ENCODE assay signal across 10 cellular contexts in genomic region chr22:17779286-17780115, GRCh38. TPM values are rescaled to one million over a fixed set of nuclear protein-coding genes. Genes with fewer than 3 reads are reported as not detected.
DNase-seq lines count a peak whose midpoint lies in the region; ATAC-seq, FAIRE-seq and TF ChIP-seq lines count a peak whose summit lies in the region.
"Had no signal": no experiment of that assay in that cellular context is flagged by ENCODE, and none has a peak within 500 bp of the region (broad histone marks: within the 10 kb centered on the region; RNA-seq: fewer than 3 reads in every experiment).

No MANE protein-coding gene starts in this region.

- H3K4me3 ChIP-seq in GM06990 (replicated peaks; ENCODE audit: low read depth, low read length) (peak overlapping the region; percentile 18), K562 (no peak overlapping the region)
- H3K4me3 ChIP-seq: cardiac muscle cell had no signal

- FAIRE-seq in K562 (lab: Jason Lieb, UNC), result peak; percentile 52

- peak overlapping the region in 1 of 2 experiments; percentile 57; a peak in 1 of 4 replicates for H3K9ac ChIP-seq in K562 (ENCODE audit: insufficient read depth in 1 of 2, low read depth in 2 of 2, low read length in 2 of 2)

- no TSS peak for BruUV-seq in K562 (replicated peaks; lab: Mats Ljungman, UMichigan)

- peak overlapping the region; percentile 45 for H2AFZ ChIP-seq in K562 (ENCODE audit: low read depth, low read length)

- DNase-seq in GM06990 (ENCODE audit: extremely low read depth, insufficient read length) (peak; percentile 85), K562 (ENCODE audit: extremely low read depth in 1 of 4, low spot score in 3 of 4) (peak; percentile 43 to 50 (median 47)), DMS 273 (lab: John Stamatoyannopoulos, UW; ENCODE audit: unreplicated experiment) (no peak), NCI-H524 (lab: John Stamatoyannopoulos, UW) (no peak)
- DNase-seq: heart right ventricle had no signal

- peak; percentile 31 for ATAC-seq in HG03571 (IDR thresholded peaks at IDR 0.05; ENCODE audit: unreplicated experiment)
- ATAC-seq in K562, result peak; percentile 10
- ATAC-seq in HG03025 (IDR thresholded peaks at IDR 0.05; ENCODE audit: low FRiP score, unreplicated experiment), result no peak
- ATAC-seq in HG03469 (IDR thresholded peaks at IDR 0.05; ENCODE audit: unreplicated experiment), result no peak
- ATAC-seq: heart right ventricle had no signal

- intact Hi-C loops in K562 (cut with micrococcal nuclease), result loop anchor here (10.0 kb wide), 1 partner anchor 285 kb away; no protein-coding TSS in a partner anchor

- in situ Hi-C loops in K562 (cut with MboI), result no loop called here

- TF ChIP-seq POLR2A in GM19193 (IDR thresholded peaks at IDR 0.05; ENCODE audit: extremely low read depth, insufficient read depth, insufficient read length) (peak; percentile 71), K562 (conservative IDR thresholded peaks at IDR 0.05) (no peak)

- no peaks in the 10 kb centered on the region for H4K20me1 ChIP-seq in K562 (replicated peaks; ENCODE audit: control insufficient read depth, insufficient read depth, low read length)

- no peak for TF ChIP-seq RAD21 in K562 (CRISPR knock-in tag; conservative IDR thresholded peaks at IDR 0.05 in 1 of 2, IDR thresholded peaks at IDR 0.05 in 1 of 2)

- TF ChIP-seq EP300 in K562 (IDR thresholded peaks at IDR 0.05; ENCODE audit: low read length), result no peak

- no peaks in the 10 kb centered on the region for H3K36me3 ChIP-seq in GM06990 (ENCODE audit: control insufficient read depth, insufficient read depth, low read length)
- H3K36me3 ChIP-seq in K562 (ENCODE audit: control insufficient read depth, insufficient read depth, low read length), result no peaks in the 10 kb centered on the region
- H3K36me3 ChIP-seq: cardiac muscle cell, heart right ventricle had no signal

- H3K4me1 ChIP-seq in K562 (replicated peaks in 1 of 2; ENCODE audit: control insufficient read depth in 2 of 2, insufficient read depth in 2 of 2, low read length in 2 of 2), result peaks cover 16 to 64% of the 10 kb centered on the region in 2 experiments; a peak in 4 of 5 replicates

- H3K27me3 ChIP-seq in GM06990 (replicated peaks; ENCODE audit: control insufficient read depth, insufficient read depth, low read length) (no peaks in the 10 kb centered on the region), K562 (ENCODE audit: control insufficient read depth in 2 of 2, insufficient read depth in 2 of 2, low read length in 2 of 2) (no peaks in the 10 kb centered on the region; a peak in 1 of 5 replicates)
- H3K27me3 ChIP-seq: cardiac muscle cell, heart right ventricle had no signal

- 34% methylated on average over 27 of the region's 27 CpGs for WGBS in K562 (ENCODE audit: insufficient coverage, low coverage, missing lambda C conversion rate)

- POLR2A ChIA-PET in K562 (lab: Yijun Ruan, JAX), result interaction anchor here (0.5 to 2.0 kb wide), 7 partner anchors 9 to 298 kb away, joined by 3 to 11 read pairs (median 3); no protein-coding TSS in a partner anchor

- no peaks in the 10 kb centered on the region for H3K9me3 ChIP-seq in K562 (replicated peaks; ENCODE audit: control insufficient read depth, insufficient read depth, low read depth, low read length)
- H3K9me3 ChIP-seq: heart right ventricle had no signal

- H3K4me2 ChIP-seq in K562 (ENCODE audit: insufficient read depth, low read length), result 0 out of 2 replicates have a peak overlapping the region, but pooled peaks have one; percentile 2

- H3K27ac ChIP-seq in K562 (ENCODE audit: extremely low read depth, low read depth, low read length), result no peak overlapping the region
- H3K27ac ChIP-seq: cardiac muscle cell, heart right ventricle had no signal

- TF ChIP-seq CTCF in GM06990 (IDR thresholded peaks at IDR 0.05; ENCODE audit: insufficient read depth, low read length, poor library complexity, severe bottlenecking), result no peak
- no peak for TF ChIP-seq CTCF in K562 (IDR thresholded peaks at IDR 0.05 in 2 of 3, conservative IDR thresholded peaks at IDR 0.05 in 1 of 3; ENCODE audit: insufficient read depth in 2 of 3, low read depth in 1 of 3, low read length in 3 of 3)

- no peaks in the 10 kb centered on the region for H3K79me2 ChIP-seq in K562 (ENCODE audit: control insufficient read depth, insufficient read depth, low read length)

- H3K9me1 ChIP-seq in K562 (ENCODE audit: control insufficient read depth, insufficient read depth, low read length), result peaks cover 3% of the 10 kb centered on the region

- CTCF ChIA-PET in K562 (lab: Yijun Ruan, JAX; ENCODE audit: low intra/inter-chr PET ratio), result no interaction called here

TF ChIP-seq in K562, 482 proteins besides CTCF, POLR2A, EP300 and RAD21 (continues in another document):
- peak; percentile 16; the same call in 1 of the 2 replicates for TF ChIP-seq RAD51 (IDR thresholded peaks at IDR 0.05; ENCODE audit: borderline replicate concordance, low read depth)
- TF ChIP-seq NFYB (IDR thresholded peaks at IDR 0.05; ENCODE audit: extremely low read depth, insufficient read length), result no peak
- TF ChIP-seq USF1 (CRISPR knock-in tag; IDR thresholded peaks at IDR 0.05), result peak; percentile 49
- no peak for TF ChIP-seq RREB1 (CRISPR knock-in tag; IDR thresholded peaks at IDR 0.05)
- peak; percentile 35 to 61 for TF ChIP-seq E2F6 (IDR thresholded peaks at IDR 0.05; ENCODE audit: borderline replicate concordance in 1 of 2, extremely low read depth in 1 of 2, insufficient read depth in 1 of 2, insufficient read length in 1 of 2, low read depth in 1 of 2, low read length in 1 of 2, poor library complexity in 1 of 2, severe bottlenecking in 1 of 2)

RNA-seq across cellular contexts. Expression of gene BID, which starts 5.2 kb away (rescaled TPM):
- total RNA-seq in K562 (2011; cell fraction: chromatin; rRNA removed; ENCODE audit: low replicate concordance), result 18.0 and 26.5 TPM in 2 replicates
- total RNA-seq in K562 (2011; cell fraction: nucleolus; rRNA removed), result 39.3 and 42.0 TPM in 2 replicates
- 27.0 and 30.7 TPM in 2 replicates for total RNA-seq in K562 (2011; cell fraction: nucleoplasm; rRNA removed)
- 165 and 212 TPM in 2 replicates for total RNA-seq in K562 (2014; rRNA removed)
- total RNA-seq in K562 (2014; rRNA removed; fragmentation: Illumina TruSeq; extraction: Trizol), result 25.5 and 26.3 TPM in 2 replicates
- total RNA-seq in K562 (2015; rRNA removed; fragmentation: Illumina TruSeq; extraction: Trizol), result 60.4 and 63.7 TPM in 2 replicates
- 94.7 and 99.6 TPM in 2 replicates for total RNA-seq in K562 (2021)
- polyA plus RNA-seq in K562 (2011; rRNA removed), result 119 and 164 TPM in 2 replicates
- 249 and 453 TPM in 2 replicates for polyA plus RNA-seq in K562 (2011; cell fraction: cytosol; rRNA removed)
- 84.6 and 89.3 TPM in 2 replicates for polyA plus RNA-seq in K562 (2011; cell fraction: nucleus; rRNA removed)
- polyA plus RNA-seq in K562 (2012), result 60.9 and 80.1 TPM in 2 replicates
- 35.2 and 84.7 TPM in 2 replicates for polyA plus RNA-seq in K562 (2014; fragmentation: Illumina TruSeq; extraction: Trizol)
- polyA plus RNA-seq in K562 (2014; fragmentation: Nextera tagmentation; extraction: Ambion mirVana), result 1 to 10 TPM; 5.2 to 8.9 TPM
- 208 and 209 TPM in 2 replicates for polyA plus RNA-seq in K562 (2014; rRNA removed)
- polyA minus RNA-seq in K562 (2011; rRNA and poly(A)+ RNA removed), result 21.5 and 30.2 TPM in 2 replicates
- 46.1 and 91.5 TPM in 2 replicates for polyA minus RNA-seq in K562 (2011; cell fraction: cytosol; rRNA and poly(A)+ RNA removed)
- polyA minus RNA-seq in K562 (2011; cell fraction: nucleus; rRNA and poly(A)+ RNA removed), result 7.7 and 13.4 TPM in 2 replicates

Comparison
In these comparisons a context has a peak if more than half of its experiments do, and no peak if none do; other contexts are left out.
1. DNase-seq: peak in GM06990 (single experiment) and K562 (4 of 4); none in DMS 273 (single experiment) and NCI-H524 (0 of 2).
2. ATAC-seq: peak in HG03571 (single experiment) and K562 (single experiment); none in HG03025 (single experiment) and HG03469 (single experiment).